1 cellular context compared by ENCODE assay signal in genomic region chr6:31403283-31403989, GRCh38.
TF ChIP-seq lines count a peak whose summit lies in the region.

Gene MICA (plus strand): TSS chr6:31403595. CDS start chr6:31403633, 38 bp downstream.

TF ChIP-seq in WTC11, 78 proteins besides CTCF, POLR2A, EP300 and RAD21 (continued from another document):
- 0 out of 2 replicates have a peak, but pooled peaks have one; percentile 9 for TF ChIP-seq PREB (CRISPR knock-in tag; IDR thresholded peaks at IDR 0.05; ENCODE audit: borderline replicate concordance)
- peak; percentile 70; the same call in 1 of the 2 replicates for TF ChIP-seq ZNF281 (CRISPR knock-in tag; IDR thresholded peaks at IDR 0.05)
- TF ChIP-seq SP1 (CRISPR knock-in tag; conservative IDR thresholded peaks at IDR 0.05), result peak; percentile 84
- peak; percentile 87 for TF ChIP-seq USF2 (CRISPR knock-in tag; IDR thresholded peaks at IDR 0.05)
- peak; percentile 86 for TF ChIP-seq MAX (CRISPR knock-in tag; IDR thresholded peaks at IDR 0.05)
- no peak for TF ChIP-seq AR (CRISPR knock-in tag; IDR thresholded peaks at IDR 0.05)
- 0 out of 2 replicates have a peak, but pooled peaks have one; percentile 46 for TF ChIP-seq ZNF512 (CRISPR knock-in tag; IDR thresholded peaks at IDR 0.05; ENCODE audit: borderline replicate concordance)
- TF ChIP-seq ARID4B (CRISPR knock-in tag; IDR thresholded peaks at IDR 0.05; ENCODE audit: borderline replicate concordance), result peak; percentile 87; the same call in 1 of the 2 replicates
- 0 out of 2 replicates have a peak, but pooled peaks have one; percentile 27 for TF ChIP-seq E2F5 (CRISPR knock-in tag; IDR thresholded peaks at IDR 0.05)
- no peak for TF ChIP-seq RORB (CRISPR knock-in tag; IDR thresholded peaks at IDR 0.05)
